Comparison of ENCODE assay signal across 7 cellular contexts in genomic region chrX:48522291-48522690, GRCh38. TPM values are rescaled to one million over a fixed set of nuclear protein-coding genes. Genes with fewer than 3 reads are reported as not detected.
A peak's percentile ranks its signal among the peaks of the same experiment; 100 is the strongest.
DNase-seq lines count a peak whose midpoint lies in the region; ATAC-seq and TF ChIP-seq lines count a peak whose summit lies in the region.

No MANE protein-coding gene starts in this region.

- no peaks in the 10 kb centered on the region for H3K27me3 ChIP-seq in HL-60 (ENCODE audit: insufficient read depth, poor library complexity, severe bottlenecking)
- H3K27me3 ChIP-seq in iPS-15b (ENCODE audit: control insufficient read depth, insufficient read depth, low read length) = no peaks in the 10 kb centered on the region

- H3K27ac ChIP-seq in HL-60 (replicated peaks) = peak overlapping the region; percentile 86

- H3K36me3 ChIP-seq in iPS-15b (ENCODE audit: control insufficient read depth, insufficient read depth, low read length) = peaks cover 7% of the 10 kb centered on the region

- ATAC-seq in activated CD8-positive, alpha-beta T cell treated with anti-CD3 and anti-CD28 coated beads, Interleukin-2, amount 10 ng/mL, durations not matched to agents 7 days and 5 days = no peak
- no peak for ATAC-seq in stimulated activated effector memory CD8-positive, alpha-beta T cell treated with anti-CD3 and anti-CD28 coated beads, Interleukin-12 subunit alpha, Interleukin-12 subunit beta, amount 100 ng/mL, for 72 hours

- no peaks in the 10 kb centered on the region for H3K9me3 Mint-ChIP-seq in activated CD8-positive, alpha-beta T cell treated with anti-CD3 and anti-CD28 coated beads, Interleukin-2, amount 10 ng/mL, durations not matched to agents 7 days and 5 days (ENCODE audit: insufficient read depth)
- no peaks in the 10 kb centered on the region for H3K9me3 Mint-ChIP-seq in stimulated activated effector memory CD8-positive, alpha-beta T cell treated with anti-CD3 and anti-CD28 coated beads, Interleukin-12 subunit alpha, Interleukin-12 subunit beta, amount 100 ng/mL, for 72 hours

- POLR2A ChIA-PET in activated CD8-positive, alpha-beta T cell treated with anti-CD3 and anti-CD28 coated beads, Interleukin-2, amount 10 ng/mL, durations not matched to agents 7 days and 5 days (lab: Charles Lee) = interaction anchor here (0.5 to 2.7 kb wide), 4 partner anchors 17 to 52 kb away, joined by 3 to 20 read pairs (median 6); partner anchors contain the start of genes RBM3 and TBC1D25

- no peaks in the 10 kb centered on the region for H3K4me1 ChIP-seq in iPS-15b (ENCODE audit: control insufficient read depth, insufficient read depth, low read length)

- peaks cover 45% of the 10 kb centered on the region for H3K36me3 Mint-ChIP-seq in activated CD8-positive, alpha-beta T cell treated with anti-CD3 and anti-CD28 coated beads, Interleukin-2, amount 10 ng/mL, durations not matched to agents 7 days and 5 days (ENCODE audit: low read depth)
- peaks cover 63% of the 10 kb centered on the region for H3K36me3 Mint-ChIP-seq in stimulated activated effector memory CD8-positive, alpha-beta T cell treated with anti-CD3 and anti-CD28 coated beads, Interleukin-12 subunit alpha, Interleukin-12 subunit beta, amount 100 ng/mL, for 72 hours

- peak overlapping the region; percentile 99 for H3K27ac Mint-ChIP-seq in activated CD8-positive, alpha-beta T cell treated with anti-CD3 and anti-CD28 coated beads, Interleukin-2, amount 10 ng/mL, durations not matched to agents 7 days and 5 days
- peak overlapping the region; percentile 95 for H3K27ac Mint-ChIP-seq in stimulated activated effector memory CD8-positive, alpha-beta T cell treated with anti-CD3 and anti-CD28 coated beads, Interleukin-12 subunit alpha, Interleukin-12 subunit beta, amount 100 ng/mL, for 72 hours

- no peak for TF ChIP-seq CTCF in HL-60 (IDR thresholded peaks at IDR 0.05; ENCODE audit: insufficient read depth, low read length)

- H3K4me1 Mint-ChIP-seq in activated CD8-positive, alpha-beta T cell treated with anti-CD3 and anti-CD28 coated beads, Interleukin-2, amount 10 ng/mL, durations not matched to agents 7 days and 5 days (ENCODE audit: low read depth) = peaks cover 41% of the 10 kb centered on the region
- H3K4me1 Mint-ChIP-seq in stimulated activated effector memory CD8-positive, alpha-beta T cell treated with anti-CD3 and anti-CD28 coated beads, Interleukin-12 subunit alpha, Interleukin-12 subunit beta, amount 100 ng/mL, for 72 hours = peaks cover 19% of the 10 kb centered on the region

- DNase-seq in HL-60 (ENCODE audit: low read depth in 1 of 2, low spot score in 1 of 2) (peak in 1 of 2 experiments; percentile 44), DMS153 (lab: John Stamatoyannopoulos, UW) (no peak), NCI-H524 (lab: John Stamatoyannopoulos, UW) (no peak), NCI-H446 treated with DMSO at 0.1 percent for 48 hours (lab: John Stamatoyannopoulos, UW) (no peak)
- no peak for DNase-seq in activated CD8-positive, alpha-beta T cell treated with anti-CD3 and anti-CD28 coated beads, Interleukin-2, amount 10 ng/mL, durations not matched to agents 7 days and 5 days
- DNase-seq in stimulated activated effector memory CD8-positive, alpha-beta T cell treated with anti-CD3 and anti-CD28 coated beads, Interleukin-12 subunit alpha, Interleukin-12 subunit beta, amount 100 ng/mL, for 72 hours (ENCODE audit: low spot score in 2 of 2) = no peak

- H3K4me3 ChIP-seq in HL-60 (replicated peaks; ENCODE audit: insufficient read depth, low read length) (peak overlapping the region; percentile 68), iPS-15b (ENCODE audit: low read depth, low read length) (peak overlapping the region; percentile 67)

- H3K9me3 ChIP-seq in iPS-15b (ENCODE audit: control insufficient read depth, insufficient read depth, low read length) = no peaks in the 10 kb centered on the region

- H3K4me3 Mint-ChIP-seq in activated CD8-positive, alpha-beta T cell treated with anti-CD3 and anti-CD28 coated beads, Interleukin-2, amount 10 ng/mL, durations not matched to agents 7 days and 5 days = peak overlapping the region; percentile 89
- H3K4me3 Mint-ChIP-seq in stimulated activated effector memory CD8-positive, alpha-beta T cell treated with anti-CD3 and anti-CD28 coated beads, Interleukin-12 subunit alpha, Interleukin-12 subunit beta, amount 100 ng/mL, for 72 hours = peak overlapping the region; percentile 81

- H3K27me3 Mint-ChIP-seq in activated CD8-positive, alpha-beta T cell treated with anti-CD3 and anti-CD28 coated beads, Interleukin-2, amount 10 ng/mL, durations not matched to agents 7 days and 5 days (ENCODE audit: low read depth) = no peaks in the 10 kb centered on the region

- H3K9ac ChIP-seq in iPS-15b (ENCODE audit: low read depth, low read length) = peak overlapping the region; percentile 76

- CTCF ChIA-PET in activated CD8-positive, alpha-beta T cell treated with anti-CD3 and anti-CD28 coated beads, Interleukin-2, amount 10 ng/mL, durations not matched to agents 7 days and 5 days (lab: Charles Lee) = interaction anchor here (0.8 to 2.6 kb wide), 2 partner anchors 17 to 48 kb away, joined by 4 to 11 read pairs; partner anchors contain the start of gene TBC1D25

RNA-seq across cellular contexts. Expression of gene EBP, which starts 0.7 kb away (rescaled TPM):
- total RNA-seq in activated CD8-positive, alpha-beta T cell treated with anti-CD3 and anti-CD28 coated beads, Interleukin-2, amount 10 ng/mL, durations not matched to agents 7 days and 5 days = 100 to 1,000 TPM; 338 to 344 TPM

RNA-seq across cellular contexts. Expression of gene PORCN, which starts 13.5 kb away (rescaled TPM):
- total RNA-seq in activated CD8-positive, alpha-beta T cell treated with anti-CD3 and anti-CD28 coated beads, Interleukin-2, amount 10 ng/mL, durations not matched to agents 7 days and 5 days = 10 to 100 TPM; 19.4 to 22.7 TPM

RNA-seq across cellular contexts. Expression of gene TBC1D25, which starts 17.2 kb away (rescaled TPM):
- total RNA-seq in activated CD8-positive, alpha-beta T cell treated with anti-CD3 and anti-CD28 coated beads, Interleukin-2, amount 10 ng/mL, durations not matched to agents 7 days and 5 days = 10 to 100 TPM; 16.2 to 16.7 TPM

RNA-seq across cellular contexts. Expression of gene FTSJ1, which starts 46.3 kb away (rescaled TPM):
- total RNA-seq in activated CD8-positive, alpha-beta T cell treated with anti-CD3 and anti-CD28 coated beads, Interleukin-2, amount 10 ng/mL, durations not matched to agents 7 days and 5 days = 10 to 100 TPM; 64.9 to 72.0 TPM

RNA-seq across cellular contexts. Expression of gene RBM3, which starts 52.0 kb away (rescaled TPM):
- total RNA-seq in activated CD8-positive, alpha-beta T cell treated with anti-CD3 and anti-CD28 coated beads, Interleukin-2, amount 10 ng/mL, durations not matched to agents 7 days and 5 days = 100 to 1,000 TPM; 266 to 278 TPM
